20 cellular contexts compared by ENCODE assay signal in the genomic region with DNA sequence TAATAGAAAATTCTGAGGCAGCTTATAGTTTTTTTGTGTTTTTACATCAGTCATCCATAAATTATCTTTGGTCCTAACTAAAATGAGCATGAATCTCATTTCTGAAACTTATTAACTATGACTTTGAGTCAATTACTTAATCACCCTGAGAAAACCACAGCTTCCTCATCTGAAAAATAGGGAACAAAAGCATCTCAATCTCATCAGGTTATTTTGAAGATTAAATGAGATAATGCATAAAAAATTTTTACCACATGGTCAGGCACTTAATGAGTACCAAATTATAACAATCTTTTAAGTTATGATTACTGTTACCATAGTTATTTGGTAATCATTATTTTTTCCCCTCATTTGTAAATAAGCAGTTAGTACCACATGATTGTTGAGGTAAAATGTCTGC.
"Had no signal": no experiment of that assay in that cellular context is flagged by ENCODE, and none has a peak within 500 bp of the region (broad histone marks: within the 10 kb centered on the region; RNA-seq: fewer than 3 reads in every experiment).

No MANE protein-coding gene starts in this region.

- H3K4me3 ChIP-seq: dorsolateral prefrontal cortex, lower lobe of right lung, smooth muscle cell, suprapubic skin, vagina had no signal

- DNase-seq: activated CD4-positive, alpha-beta T cell treated with anti-CD3 and anti-CD28 coated beads, Interleukin-2, amount 10 ng/mL, durations not matched to agents 24 days and 14 days; activated CD4-positive, CD25-positive, alpha-beta regulatory T cell; activated CD8-positive, alpha-beta T cell treated with anti-CD3 and anti-CD28 coated beads for 36 hours; activated naive CD4-positive, alpha-beta T cell treated with anti-CD3 and anti-CD28 coated beads, Interleukin-2, amount 10 ng/mL, durations not matched to agents 7 days and 5 days; activated naive CD8-positive, alpha-beta T cell treated with anti-CD3 and anti-CD28 coated beads, Interleukin-2, amount 50 U/mL, for 24 hours; activated T-cell treated with anti-CD3 and anti-CD28 coated beads, Interleukin-2, amount 50 U/mL, for 24 hours; anterior cingulate cortex; caudate nucleus; dorsolateral prefrontal cortex; left cardiac atrium; lower lobe of right lung; stimulated activated CD4-positive, alpha-beta T cell treated with anti-CD3 and anti-CD28 coated beads, Interleukin-4, amount 100 ng/mL, for 1 hour; stimulated activated naive CD8-positive, alpha-beta T cell treated with anti-CD3 and anti-CD28 coated beads, Interleukin-15, amount 100 ng/mL, for 72 hours; trophoblast cell had no signal

- H3K27ac ChIP-seq: dorsolateral prefrontal cortex, lower lobe of right lung, suprapubic skin, vagina had no signal

- H3K4me1 ChIP-seq: suprapubic skin, vagina had no signal

- H3K27me3 ChIP-seq: dorsolateral prefrontal cortex, suprapubic skin, vagina had no signal

- H3K27ac Mint-ChIP-seq: activated CD4-positive, alpha-beta T cell treated with anti-CD3 and anti-CD28 coated beads, Interleukin-2, amount 10 ng/mL, durations not matched to agents 24 days and 14 days; activated CD8-positive, alpha-beta T cell treated with anti-CD3 and anti-CD28 coated beads for 36 hours; activated naive CD4-positive, alpha-beta T cell treated with anti-CD3 and anti-CD28 coated beads, Interleukin-2, amount 10 ng/mL, durations not matched to agents 7 days and 5 days; activated naive CD8-positive, alpha-beta T cell treated with anti-CD3 and anti-CD28 coated beads, Interleukin-2, amount 50 U/mL, for 24 hours; activated T-cell treated with anti-CD3 and anti-CD28 coated beads, Interleukin-2, amount 50 U/mL, for 24 hours; brain; natural killer cell treated with Interleukin-12 subunit alpha and Interleukin-12 subunit beta and Interleukin-15 and Interleukin-18, amount 100 ng/mL, for 72 hours; stimulated activated naive CD8-positive, alpha-beta T cell treated with anti-CD3 and anti-CD28 coated beads, Interleukin-15, amount 100 ng/mL, for 72 hours had no signal

- H3K4me1 Mint-ChIP-seq: activated naive CD4-positive, alpha-beta T cell treated with anti-CD3 and anti-CD28 coated beads, Interleukin-2, amount 10 ng/mL, durations not matched to agents 7 days and 5 days had no signal

- H3K36me3 Mint-ChIP-seq: activated naive CD4-positive, alpha-beta T cell treated with anti-CD3 and anti-CD28 coated beads, Interleukin-2, amount 10 ng/mL, durations not matched to agents 7 days and 5 days; brain; natural killer cell treated with Interleukin-12 subunit alpha and Interleukin-12 subunit beta and Interleukin-15 and Interleukin-18, amount 100 ng/mL, for 72 hours had no signal

- H3K27me3 Mint-ChIP-seq: activated CD4-positive, alpha-beta T cell treated with anti-CD3 and anti-CD28 coated beads, Interleukin-2, amount 10 ng/mL, durations not matched to agents 24 days and 14 days; activated naive CD4-positive, alpha-beta T cell treated with anti-CD3 and anti-CD28 coated beads, Interleukin-2, amount 10 ng/mL, durations not matched to agents 7 days and 5 days; brain; stimulated activated naive CD8-positive, alpha-beta T cell treated with anti-CD3 and anti-CD28 coated beads, Interleukin-15, amount 100 ng/mL, for 72 hours had no signal

- ATAC-seq: activated CD8-positive, alpha-beta T cell treated with anti-CD3 and anti-CD28 coated beads for 36 hours; activated naive CD8-positive, alpha-beta T cell treated with anti-CD3 and anti-CD28 coated beads, Interleukin-2, amount 50 U/mL, for 24 hours; left cardiac atrium; lower lobe of right lung; natural killer cell treated with Interleukin-12 subunit alpha and Interleukin-12 subunit beta and Interleukin-15 and Interleukin-18, amount 100 ng/mL, for 72 hours; sciatic nerve; stimulated activated naive CD8-positive, alpha-beta T cell treated with anti-CD3 and anti-CD28 coated beads, Interleukin-15, amount 100 ng/mL, for 72 hours had no signal

- H3K9me3 ChIP-seq: lower lobe of right lung, suprapubic skin, vagina had no signal

- H3K4me3 Mint-ChIP-seq: activated CD4-positive, alpha-beta T cell treated with anti-CD3 and anti-CD28 coated beads, Interleukin-2, amount 10 ng/mL, durations not matched to agents 24 days and 14 days; activated CD8-positive, alpha-beta T cell treated with anti-CD3 and anti-CD28 coated beads for 36 hours; activated naive CD4-positive, alpha-beta T cell treated with anti-CD3 and anti-CD28 coated beads, Interleukin-2, amount 10 ng/mL, durations not matched to agents 7 days and 5 days; activated naive CD8-positive, alpha-beta T cell treated with anti-CD3 and anti-CD28 coated beads, Interleukin-2, amount 50 U/mL, for 24 hours; activated T-cell treated with anti-CD3 and anti-CD28 coated beads, Interleukin-2, amount 50 U/mL, for 24 hours; brain; natural killer cell treated with Interleukin-12 subunit alpha and Interleukin-12 subunit beta and Interleukin-15 and Interleukin-18, amount 100 ng/mL, for 72 hours; stimulated activated naive CD8-positive, alpha-beta T cell treated with anti-CD3 and anti-CD28 coated beads, Interleukin-15, amount 100 ng/mL, for 72 hours had no signal

- H3K36me3 ChIP-seq: lower lobe of right lung, suprapubic skin, vagina had no signal

- H3K9me3 Mint-ChIP-seq: activated CD4-positive, alpha-beta T cell treated with anti-CD3 and anti-CD28 coated beads, Interleukin-2, amount 10 ng/mL, durations not matched to agents 24 days and 14 days; activated CD8-positive, alpha-beta T cell treated with anti-CD3 and anti-CD28 coated beads for 36 hours; activated naive CD4-positive, alpha-beta T cell treated with anti-CD3 and anti-CD28 coated beads, Interleukin-2, amount 10 ng/mL, durations not matched to agents 7 days and 5 days; activated naive CD8-positive, alpha-beta T cell treated with anti-CD3 and anti-CD28 coated beads, Interleukin-2, amount 50 U/mL, for 24 hours; activated T-cell treated with anti-CD3 and anti-CD28 coated beads, Interleukin-2, amount 50 U/mL, for 24 hours; brain; natural killer cell treated with Interleukin-12 subunit alpha and Interleukin-12 subunit beta and Interleukin-15 and Interleukin-18, amount 100 ng/mL, for 72 hours; stimulated activated naive CD8-positive, alpha-beta T cell treated with anti-CD3 and anti-CD28 coated beads, Interleukin-15, amount 100 ng/mL, for 72 hours had no signal
